In the genomic region with DNA sequence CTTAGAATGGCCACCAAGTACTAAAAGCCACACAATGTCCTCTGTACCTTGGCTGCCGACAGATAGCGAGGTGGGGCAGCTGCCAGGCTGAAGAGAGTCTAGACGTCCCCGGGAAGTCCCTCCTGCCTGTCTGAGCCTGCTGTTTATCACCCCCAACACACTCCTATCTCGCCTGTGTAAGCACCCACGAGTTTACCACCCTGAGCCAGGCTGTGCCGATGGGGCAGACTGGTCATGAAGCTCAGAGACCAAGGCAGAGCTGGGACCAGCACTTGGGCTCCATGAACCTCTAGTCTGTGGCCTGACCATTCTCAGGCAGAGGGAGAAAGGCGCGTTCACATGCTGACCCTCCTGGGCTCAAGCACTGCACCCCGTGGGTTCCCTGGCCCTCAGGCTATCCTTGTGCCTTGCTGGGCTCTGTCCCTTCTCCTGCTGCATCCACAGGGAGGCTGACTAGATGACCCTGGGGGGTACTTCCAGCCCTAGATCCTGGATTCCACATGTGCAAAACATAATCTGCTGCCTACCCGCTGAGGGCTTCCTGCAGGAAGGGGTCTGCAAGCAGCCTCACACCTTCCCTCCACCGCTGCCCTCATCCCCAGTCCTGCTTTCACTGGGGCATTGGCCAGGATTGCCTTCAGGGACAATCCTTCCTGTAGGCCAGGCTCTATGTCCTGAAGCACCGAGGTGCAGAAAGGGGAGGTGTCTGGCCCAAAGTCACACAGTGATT, we compare ENCODE assay signal across 16 cellular contexts. TPM values are rescaled to one million over a fixed set of nuclear protein-coding genes. Genes with fewer than 3 reads are reported as not detected.
DNase-seq lines count a peak whose midpoint lies in the region; ATAC-seq and TF ChIP-seq lines count a peak whose summit lies in the region.
"Had no signal": no experiment of that assay in that cellular context is flagged by ENCODE, and none has a peak within 500 bp of the region (broad histone marks: within the 10 kb centered on the region; RNA-seq: fewer than 3 reads in every experiment).

No MANE protein-coding gene starts in this region.

- H2BK15ac ChIP-seq in mesendoderm (replicated peaks; ENCODE audit: low read depth) = no peak overlapping the region

- peak; percentile 46 for DNase-seq in activated effector memory CD4-positive, alpha-beta T cell treated with anti-CD3 and anti-CD28 coated beads, Interleukin-2, amount 50 U/mL, for 16 hours
- DNase-seq in activated effector memory CD4-positive, alpha-beta T cell treated with Interleukin-2 at 50 U/mL for 16 hours = no peak
- DNase-seq in esophagus squamous epithelium (lab: John Stamatoyannopoulos, UW) (no peak), mesendoderm (no peak), upper lobe of right lung (peak; percentile 61), vagina (ENCODE audit: extremely low spot score in 2 of 2) (no peak)
- no peak for DNase-seq in activated CD8-positive, alpha-beta memory T cell treated with anti-CD3 and anti-CD28 coated beads, Interleukin-2, amount 10 ng/mL, durations not matched to agents 7 days and 5 days
- no peak for DNase-seq in stimulated activated naive CD4-positive, alpha-beta T cell treated with Interleukin-2 at 50 U/mL for 16 hours (lab: John Stamatoyannopoulos, UW)
- DNase-seq: activated CD4-positive, alpha-beta memory T cell treated with anti-CD3 and anti-CD28 coated beads for 36 hours; CD4-positive, CD25-positive, alpha-beta regulatory T cell; effector CD8-positive, alpha-beta T cell; NCI-H2081 treated with DMSO at 0.1 percent for 48 hours; NCI-H748 treated with DMSO at 0.1 percent for 48 hours; SHP77 treated with DMSO at 0.1 percent for 48 hours; stimulated activated CD4-positive, alpha-beta T cell treated with anti-CD3 and anti-CD28 coated beads, Interleukin-1b, Interleukin-23, amount 100 ng/mL, for 48 hours had no signal

- H2BK5ac ChIP-seq in mesendoderm (ENCODE audit: low read length) = peak overlapping the region; percentile 9

- ATAC-seq in upper lobe of right lung = peak; percentile 8
- no peak for ATAC-seq in activated CD8-positive, alpha-beta memory T cell treated with anti-CD3 and anti-CD28 coated beads, Interleukin-2, amount 10 ng/mL, durations not matched to agents 7 days and 5 days
- ATAC-seq: activated T-helper 17 cell treated with anti-CD3 and anti-CD28 coated beads, Interleukin-2, amount 50 U/mL, for 72 hours had no signal

- H3K9me3 Mint-ChIP-seq in activated CD8-positive, alpha-beta memory T cell treated with anti-CD3 and anti-CD28 coated beads, Interleukin-2, amount 10 ng/mL, durations not matched to agents 7 days and 5 days (ENCODE audit: low read depth) = no peaks in the 10 kb centered on the region
- H3K9me3 Mint-ChIP-seq: activated CD4-positive, alpha-beta memory T cell treated with anti-CD3 and anti-CD28 coated beads for 36 hours; activated T-helper 17 cell treated with anti-CD3 and anti-CD28 coated beads, Interleukin-2, amount 50 U/mL, for 72 hours; CD4-positive, CD25-positive, alpha-beta regulatory T cell had no signal

- no peaks in the 10 kb centered on the region for H3K27me3 Mint-ChIP-seq in activated CD8-positive, alpha-beta memory T cell treated with anti-CD3 and anti-CD28 coated beads, Interleukin-2, amount 10 ng/mL, durations not matched to agents 7 days and 5 days
- H3K27me3 Mint-ChIP-seq: activated CD4-positive, alpha-beta memory T cell treated with anti-CD3 and anti-CD28 coated beads for 36 hours; activated T-helper 17 cell treated with anti-CD3 and anti-CD28 coated beads, Interleukin-2, amount 50 U/mL, for 72 hours; CD4-positive, CD25-positive, alpha-beta regulatory T cell had no signal

- TF ChIP-seq CTCF in esophagus squamous epithelium (IDR thresholded peaks at IDR 0.05) = no peak
- TF ChIP-seq CTCF in upper lobe of right lung (IDR thresholded peaks at IDR 0.05) = no peak
- TF ChIP-seq CTCF in vagina (IDR thresholded peaks at IDR 0.05) = no peak

- H3K4me1 ChIP-seq in esophagus squamous epithelium = peaks cover 22 to 92% (median 25%) of the 10 kb centered on the region in 3 donors
- H3K4me1 ChIP-seq in mesendoderm (ENCODE audit: control insufficient read depth, low read depth, low read length) = peaks cover 9% of the 10 kb centered on the region
- H3K4me1 ChIP-seq in upper lobe of right lung = peaks cover 16% of the 10 kb centered on the region
- peaks cover 14% of the 10 kb centered on the region for H3K4me1 ChIP-seq in vagina

- H2BK120ac ChIP-seq in mesendoderm (ENCODE audit: low read depth, low read length) = no peak overlapping the region

- H3K9ac ChIP-seq in mesendoderm (ENCODE audit: low read length) = peak overlapping the region; percentile 15

- H3K4ac ChIP-seq in mesendoderm (ENCODE audit: low read depth, low read length) = no peak overlapping the region

- intact Hi-C loops in esophagus squamous epithelium (cut with DNase I) = no loop called here
- intact Hi-C loops in upper lobe of right lung (cut with DNase I) = no loop called here
- intact Hi-C loops in vagina (cut with DNase I) = loop anchor here (5.0 kb wide), 1 partner anchor 435 kb away; no protein-coding TSS in a partner anchor

- 36 to 44% methylated on average over 4 to 5 of the region's 13 CpGs for WGBS in esophagus squamous epithelium, 2 donors
- no CpG with 5 or more reads among the region's 13 CpGs for WGBS in mesendoderm (ENCODE audit: extremely low coverage, insufficient coverage, low lambda C conversion rate)

- peaks cover 0 to 25% (median 0%) of the 10 kb centered on the region in 3 donors for H3K36me3 ChIP-seq in esophagus squamous epithelium
- peaks cover 3% of the 10 kb centered on the region for H3K36me3 ChIP-seq in mesendoderm (ENCODE audit: control insufficient read depth, insufficient read depth, low read length)
- no peaks in the 10 kb centered on the region for H3K36me3 ChIP-seq in upper lobe of right lung
- no peaks in the 10 kb centered on the region for H3K36me3 ChIP-seq in vagina

- H3K27ac ChIP-seq in esophagus squamous epithelium (peak overlapping the region; percentile 64 to 78 (median 70)), mesendoderm (ENCODE audit: low read depth, low read length) (peak overlapping the region; percentile 6), upper lobe of right lung (no peak overlapping the region), vagina (no peak overlapping the region)

- H3K79me1 ChIP-seq in mesendoderm (ENCODE audit: low read length) = peaks cover 24% of the 10 kb centered on the region

- H3K79me2 ChIP-seq in mesendoderm (ENCODE audit: control insufficient read depth, insufficient read depth, low read length) = peaks cover 5% of the 10 kb centered on the region

- no peak for TF ChIP-seq POLR2A in esophagus squamous epithelium (IDR thresholded peaks at IDR 0.05)
- no peak for TF ChIP-seq POLR2A in vagina (IDR thresholded peaks at IDR 0.05)

- no peak overlapping the region for H3K4me3 Mint-ChIP-seq in activated CD8-positive, alpha-beta memory T cell treated with anti-CD3 and anti-CD28 coated beads, Interleukin-2, amount 10 ng/mL, durations not matched to agents 7 days and 5 days
- H3K4me3 Mint-ChIP-seq: activated CD4-positive, alpha-beta memory T cell treated with anti-CD3 and anti-CD28 coated beads for 36 hours; activated T-helper 17 cell treated with anti-CD3 and anti-CD28 coated beads, Interleukin-2, amount 50 U/mL, for 72 hours had no signal

- H3K9me3 ChIP-seq in esophagus squamous epithelium (no peaks in the 10 kb centered on the region), upper lobe of right lung (no peaks in the 10 kb centered on the region), vagina (no peaks in the 10 kb centered on the region)

- H3K4me1 Mint-ChIP-seq in activated CD8-positive, alpha-beta memory T cell treated with anti-CD3 and anti-CD28 coated beads, Interleukin-2, amount 10 ng/mL, durations not matched to agents 7 days and 5 days = peaks cover 2% of the 10 kb centered on the region
- H3K4me1 Mint-ChIP-seq: activated T-helper 17 cell treated with anti-CD3 and anti-CD28 coated beads, Interleukin-2, amount 50 U/mL, for 72 hours had no signal

- no peaks in the 10 kb centered on the region for H3K36me3 Mint-ChIP-seq in activated CD8-positive, alpha-beta memory T cell treated with anti-CD3 and anti-CD28 coated beads, Interleukin-2, amount 10 ng/mL, durations not matched to agents 7 days and 5 days
- H3K36me3 Mint-ChIP-seq: activated CD4-positive, alpha-beta memory T cell treated with anti-CD3 and anti-CD28 coated beads for 36 hours; CD4-positive, CD25-positive, alpha-beta regulatory T cell had no signal

- no peak overlapping the region for H3K23ac ChIP-seq in mesendoderm (ENCODE audit: low read length)

- H2AK5ac ChIP-seq in mesendoderm (ENCODE audit: low read length) = no peak overlapping the region

- CTCF ChIA-PET in activated CD8-positive, alpha-beta memory T cell treated with anti-CD3 and anti-CD28 coated beads, Interleukin-2, amount 10 ng/mL, durations not matched to agents 7 days and 5 days (lab: Charles Lee) = interaction anchor here (1.1 kb wide), 1 partner anchor 9 kb away, joined by 3 read pairs; no protein-coding TSS in a partner anchor

- no peak overlapping the region for H3K27ac Mint-ChIP-seq in activated CD8-positive, alpha-beta memory T cell treated with anti-CD3 and anti-CD28 coated beads, Interleukin-2, amount 10 ng/mL, durations not matched to agents 7 days and 5 days
- H3K27ac Mint-ChIP-seq: activated CD4-positive, alpha-beta memory T cell treated with anti-CD3 and anti-CD28 coated beads for 36 hours; activated T-helper 17 cell treated with anti-CD3 and anti-CD28 coated beads, Interleukin-2, amount 50 U/mL, for 72 hours; CD4-positive, CD25-positive, alpha-beta regulatory T cell had no signal

- H3K4me2 ChIP-seq in mesendoderm (ENCODE audit: low read length) = no peak overlapping the region

- H4K5ac ChIP-seq in mesendoderm (ENCODE audit: low read length) = no peak overlapping the region

- no peak overlapping the region for H4K8ac ChIP-seq in mesendoderm (ENCODE audit: low read depth, low read length)

- peak overlapping the region; percentile 17 for H3K56ac ChIP-seq in mesendoderm (ENCODE audit: low read length)

- no peak overlapping the region for H3K18ac ChIP-seq in mesendoderm (ENCODE audit: low read length)

- H3K27me3 ChIP-seq in esophagus squamous epithelium (no peaks in the 10 kb centered on the region), mesendoderm (ENCODE audit: insufficient read depth, low read length, poor library complexity) (no peaks in the 10 kb centered on the region), upper lobe of right lung (no peaks in the 10 kb centered on the region), vagina (no peaks in the 10 kb centered on the region)

- no peak overlapping the region for H3K4me3 ChIP-seq in esophagus squamous epithelium
- no peak overlapping the region for H3K4me3 ChIP-seq in mesendoderm (ENCODE audit: low read length)
- no peak overlapping the region for H3K4me3 ChIP-seq in upper lobe of right lung
- H3K4me3 ChIP-seq in vagina = no peak overlapping the region

RNA-seq across cellular contexts. Expression of gene SLC25A51, which starts 18.6 kb away (rescaled TPM):
- total RNA-seq in esophagus squamous epithelium = 10 to 100 TPM; 18.2 to 30.3 (median 20.3) TPM
- polyA plus RNA-seq in mesendoderm (2013, experiment 1 of 2) = 6.9 TPM
- polyA plus RNA-seq in mesendoderm (2013, experiment 2 of 2) = 6.9 TPM
- total RNA-seq in upper lobe of right lung = 24.5 TPM
- 10 to 100 TPM; 28.3 to 30.0 TPM for total RNA-seq in activated CD8-positive, alpha-beta memory T cell treated with anti-CD3 and anti-CD28 coated beads, Interleukin-2, amount 10 ng/mL, durations not matched to agents 7 days and 5 days
- 26.0 TPM for total RNA-seq in vagina

Comparison
In these comparisons a context has a peak if more than half of its experiments do, and no peak if none do; other contexts are left out.
1. DNase-seq: peak in activated effector memory CD4-positive, alpha-beta T cell treated with anti-CD3 and anti-CD28 coated beads, Interleukin-2, amount 50 U/mL, for 16 hours (single experiment) and upper lobe of right lung (single experiment); none in activated effector memory CD4-positive, alpha-beta T cell treated with Interleukin-2 at 50 U/mL for 16 hours (single experiment), esophagus squamous epithelium (single experiment), mesendoderm (single experiment), activated CD8-positive, alpha-beta memory T cell treated with anti-CD3 and anti-CD28 coated beads, Interleukin-2, amount 10 ng/mL, durations not matched to agents 7 days and 5 days (single experiment), vagina (0 of 2) and stimulated activated naive CD4-positive, alpha-beta T cell treated with Interleukin-2 at 50 U/mL for 16 hours (single experiment).
2. H3K27ac ChIP-seq: peak in esophagus squamous epithelium (4 of 4) and mesendoderm (single experiment); none in upper lobe of right lung (single experiment) and vagina (single experiment).